ENCODE assay signal across 7 cellular contexts in genomic region chr5:151214614-151215545, GRCh38. TPM values are rescaled to one million over a fixed set of nuclear protein-coding genes. Genes with fewer than 3 reads are reported as not detected.
DNase-seq lines count a peak whose midpoint lies in the region; ATAC-seq and TF ChIP-seq lines count a peak whose summit lies in the region.

No MANE protein-coding gene starts in this region.

- H3K9me3 ChIP-seq in RWPE2 (ENCODE audit: severe bottlenecking) (no peaks in the 10 kb centered on the region), esophagus squamous epithelium (no peaks in the 10 kb centered on the region)

- peak overlapping the region; percentile 92 for H3K4me3 Mint-ChIP-seq in stimulated activated naive CD8-positive, alpha-beta T cell treated with anti-CD3 and anti-CD28 coated beads, Interleukin-15, Interleukin-2, amounts not matched to agents 100 ng/mL and 50 ng/mL, for 24 hours

- H3K27me3 ChIP-seq in RWPE2 (ENCODE audit: insufficient read depth, poor library complexity, severe bottlenecking), result no peaks in the 10 kb centered on the region
- no peaks in the 10 kb centered on the region for H3K27me3 ChIP-seq in esophagus squamous epithelium
- H3K27me3 ChIP-seq in brain microvascular endothelial cell (replicated peaks), result no peaks in the 10 kb centered on the region

- no peaks in the 10 kb centered on the region for H3K4me1 ChIP-seq in RWPE2 (ENCODE audit: insufficient read depth, poor library complexity, severe bottlenecking)
- peaks cover 23 to 96% (median 75%) of the 10 kb centered on the region in 3 donors for H3K4me1 ChIP-seq in esophagus squamous epithelium

- H3K4me1 Mint-ChIP-seq in stimulated activated naive CD8-positive, alpha-beta T cell treated with anti-CD3 and anti-CD28 coated beads, Interleukin-15, Interleukin-2, amounts not matched to agents 100 ng/mL and 50 ng/mL, for 24 hours (ENCODE audit: low read depth), result peaks cover 87% of the 10 kb centered on the region

- no peaks in the 10 kb centered on the region for H3K9me3 Mint-ChIP-seq in stimulated activated naive CD8-positive, alpha-beta T cell treated with anti-CD3 and anti-CD28 coated beads, Interleukin-15, Interleukin-2, amounts not matched to agents 100 ng/mL and 50 ng/mL, for 24 hours

- TF ChIP-seq POLR2A in esophagus squamous epithelium (IDR thresholded peaks at IDR 0.05), result no peak

- in situ Hi-C loops in brain microvascular endothelial cell (cut with HindIII; ENCODE audit: low pct_ligation_motif_present, low sequenced_read_pairs), result no loop called here

- H3K27me3 Mint-ChIP-seq in stimulated activated naive CD8-positive, alpha-beta T cell treated with anti-CD3 and anti-CD28 coated beads, Interleukin-15, Interleukin-2, amounts not matched to agents 100 ng/mL and 50 ng/mL, for 24 hours, result no peaks in the 10 kb centered on the region

- H3K27ac ChIP-seq in RWPE2 (ENCODE audit: poor library complexity, severe bottlenecking) (no peak overlapping the region), esophagus squamous epithelium (peak overlapping the region; percentile 54 to 91 (median 84)), brain microvascular endothelial cell (no peak overlapping the region)

- 56 to 80% methylated on average over 6 to 8 of the region's 10 CpGs for WGBS in esophagus squamous epithelium, 2 donors

- ATAC-seq in GM19023 (IDR thresholded peaks at IDR 0.05; ENCODE audit: unreplicated experiment), result peak; percentile 50
- peak; percentile 57 for ATAC-seq in HG02852 (IDR thresholded peaks at IDR 0.05; ENCODE audit: unreplicated experiment)
- ATAC-seq in RWPE2 (ENCODE audit: low read depth), result 0 out of 3 replicates have a peak, but pooled peaks have one; percentile 11

- no peak overlapping the region for H3K4me3 ChIP-seq in RWPE2 (ENCODE audit: severe bottlenecking)
- H3K4me3 ChIP-seq in esophagus squamous epithelium, result peak overlapping the region in 1 of 4 donors; percentile 43
- no peak overlapping the region for H3K4me3 ChIP-seq in brain microvascular endothelial cell (ENCODE audit: low read depth, low read length)

- H3K36me3 ChIP-seq in RWPE2 (ENCODE audit: low read depth) (no peaks in the 10 kb centered on the region), esophagus squamous epithelium (no peaks in the 10 kb centered on the region), brain microvascular endothelial cell (replicated peaks) (no peaks in the 10 kb centered on the region)

- intact Hi-C loops in esophagus squamous epithelium (cut with DNase I), result no loop called here

- peaks cover 52% of the 10 kb centered on the region for H3K36me3 Mint-ChIP-seq in stimulated activated naive CD8-positive, alpha-beta T cell treated with anti-CD3 and anti-CD28 coated beads, Interleukin-15, Interleukin-2, amounts not matched to agents 100 ng/mL and 50 ng/mL, for 24 hours (ENCODE audit: low read depth)

- H3K27ac Mint-ChIP-seq in stimulated activated naive CD8-positive, alpha-beta T cell treated with anti-CD3 and anti-CD28 coated beads, Interleukin-15, Interleukin-2, amounts not matched to agents 100 ng/mL and 50 ng/mL, for 24 hours, result peak overlapping the region; percentile 94

- no peak for TF ChIP-seq CTCF in RWPE2 (IDR thresholded peaks at IDR 0.05; ENCODE audit: poor library complexity, severe bottlenecking)
- no peak for TF ChIP-seq CTCF in esophagus squamous epithelium (IDR thresholded peaks at IDR 0.05)
- no peak for TF ChIP-seq CTCF in brain microvascular endothelial cell (IDR thresholded peaks at IDR 0.05; ENCODE audit: low read depth, low read length, missing control alignments)

- peak; percentile 50 for DNase-seq in RWPE2 (ENCODE audit: low spot score)
- peak; percentile 41 for DNase-seq in esophagus squamous epithelium (lab: John Stamatoyannopoulos, UW)
- no peak for DNase-seq in DMS 273 treated with DMSO at 0.1 percent for 48 hours (lab: John Stamatoyannopoulos, UW)
- no peak for DNase-seq in brain microvascular endothelial cell

RNA-seq across cellular contexts. Expression of gene CCDC69, which starts 9.0 kb away (rescaled TPM):
- 10 to 100 TPM; 10.9 to 87.0 (median 37.8) TPM for total RNA-seq in esophagus squamous epithelium

RNA-seq across cellular contexts. Expression of gene GM2A, which starts 38.1 kb away (rescaled TPM):
- 100 to 1,000 TPM in 2 of 4 donors, 10 to 100 TPM in 2; 62.4 to 132 (median 89.7) TPM for total RNA-seq in esophagus squamous epithelium

RNA-seq across cellular contexts. Expression of gene ANXA6, which starts 57.3 kb away (rescaled TPM):
- total RNA-seq in esophagus squamous epithelium, result 10 to 100 TPM in 3 of 4 donors, 1 to 10 TPM in 1; 8.6 to 80.3 (median 24.9) TPM

Comparison
In these comparisons a context has a peak if more than half of its experiments do, and no peak if none do; other contexts are left out.
1. DNase-seq: peak in RWPE2 (single experiment) and esophagus squamous epithelium (single experiment); none in DMS 273 treated with DMSO at 0.1 percent for 48 hours (single experiment) and brain microvascular endothelial cell (single experiment).
2. H3K27ac ChIP-seq: peak in esophagus squamous epithelium (4 of 4); none in RWPE2 (single experiment) and brain microvascular endothelial cell (single experiment).
3. Peak in every context shown above with its lines, with median percentiles within 50 percentile points of each other: ATAC-seq.